ENCODE assay signal across 26 cellular contexts in genomic region chr5:72122619-72123018, GRCh38. TPM values are rescaled to one million over a fixed set of nuclear protein-coding genes. Genes with fewer than 3 reads are reported as not detected.
A peak's percentile ranks its signal among the peaks of the same experiment; 100 is the strongest.
DNase-seq lines count a peak whose midpoint lies in the region; ATAC-seq and TF ChIP-seq lines count a peak whose summit lies in the region.
"Had no signal": no experiment of that assay in that cellular context is flagged by ENCODE, and none has a peak within 500 bp of the region (broad histone marks: within the 10 kb centered on the region; RNA-seq: fewer than 3 reads in every experiment).

No MANE protein-coding gene starts in this region.

- H2BK120ac ChIP-seq in IMR-90 (ENCODE audit: low read depth, low read length) = no peak overlapping the region

- peaks cover 29% of the 10 kb centered on the region for H3K9me1 ChIP-seq in IMR-90 (ENCODE audit: insufficient read depth, low read length)

- H3K4me1 Mint-ChIP-seq in GM23338 (peaks cover 61% of the 10 kb centered on the region), T-helper 17 cell (no peaks in the 10 kb centered on the region)
- no peaks in the 10 kb centered on the region for H3K4me1 Mint-ChIP-seq in activated CD8-positive, alpha-beta T cell treated with anti-CD3 and anti-CD28 coated beads, Interleukin-2, amount 10 ng/mL, durations not matched to agents 7 days and 5 days (ENCODE audit: low read depth)
- H3K4me1 Mint-ChIP-seq: activated naive CD4-positive, alpha-beta T cell treated with anti-CD3 and anti-CD28 coated beads, Interleukin-2, amount 50 U/mL, for 24 hours; activated T-helper 17 cell treated with anti-CD3 and anti-CD28 coated beads, Interleukin-2, amount 50 U/mL, for 72 hours; immature natural killer cell; stimulated activated effector memory CD8-positive, alpha-beta T cell treated with anti-CD3 and anti-CD28 coated beads, Interleukin-12 subunit alpha, Interleukin-12 subunit beta, amount 100 ng/mL, for 72 hours; T-cell had no signal

- no peaks in the 10 kb centered on the region; the same call in 1 of the 2 replicates for H4K20me1 ChIP-seq in GM23338 (replicated peaks; ENCODE audit: insufficient read depth)
- peaks cover 50% of the 10 kb centered on the region for H4K20me1 ChIP-seq in IMR-90 (ENCODE audit: insufficient read depth, low read length)
- peaks cover 94% of the 10 kb centered on the region for H4K20me1 ChIP-seq in neural cell (ENCODE audit: insufficient read depth)

- CTCF ChIA-PET in IMR-90 (lab: Yijun Ruan, JAX) = no interaction called here
- CTCF ChIA-PET in activated CD8-positive, alpha-beta T cell treated with anti-CD3 and anti-CD28 coated beads, Interleukin-2, amount 10 ng/mL, durations not matched to agents 7 days and 5 days (lab: Charles Lee) = no interaction called here

- H3K36me3 Mint-ChIP-seq in GM23338 (ENCODE audit: low read depth) = peaks cover 44% of the 10 kb centered on the region
- no peaks in the 10 kb centered on the region for H3K36me3 Mint-ChIP-seq in T-helper 17 cell (ENCODE audit: low read depth)
- no peaks in the 10 kb centered on the region for H3K36me3 Mint-ChIP-seq in activated CD8-positive, alpha-beta T cell treated with anti-CD3 and anti-CD28 coated beads, Interleukin-2, amount 10 ng/mL, durations not matched to agents 7 days and 5 days (ENCODE audit: low read depth)
- H3K36me3 Mint-ChIP-seq: activated CD4-positive, alpha-beta memory T cell treated with anti-CD3 and anti-CD28 coated beads for 36 hours; activated naive CD4-positive, alpha-beta T cell treated with anti-CD3 and anti-CD28 coated beads, Interleukin-2, amount 50 U/mL, for 24 hours; immature natural killer cell; stimulated activated effector memory CD8-positive, alpha-beta T cell treated with anti-CD3 and anti-CD28 coated beads, Interleukin-12 subunit alpha, Interleukin-12 subunit beta, amount 100 ng/mL, for 72 hours; T-cell had no signal

- no peak overlapping the region for H3K4me3 ChIP-seq in GM23338
- no peak overlapping the region for H3K4me3 ChIP-seq in IMR-90 (ENCODE audit: insufficient read depth, low read depth, low read length)
- peak overlapping the region; percentile 55 for H3K4me3 ChIP-seq in neural cell (ENCODE audit: low read length)
- H3K4me3 ChIP-seq: BLaER1 treated with 17β-estradiol and CSF1 and Interleukin-3, amounts not matched to agents 10 nM and 100 nM; hepatocyte; right lobe of liver; SJCRH30; upper lobe of right lung had no signal

- peak; percentile 27 for DNase-seq in GM23338 (ENCODE audit: low spot score)
- DNase-seq in IMR-90 = no peak
- DNase-seq in NCI-H69 (lab: John Stamatoyannopoulos, UW) = peak; percentile 81
- DNase-seq in T-helper 17 cell = no peak
- DNase-seq in KG1 (lab: John Stamatoyannopoulos, UW) = no peak
- DNase-seq in activated CD8-positive, alpha-beta T cell treated with anti-CD3 and anti-CD28 coated beads, Interleukin-2, amount 10 ng/mL, durations not matched to agents 7 days and 5 days = no peak
- DNase-seq: activated CD4-positive, alpha-beta memory T cell treated with anti-CD3 and anti-CD28 coated beads for 36 hours; DND-41; immature natural killer cell; NCI-H2171; NCI-H526; right lobe of liver; SJCRH30; stimulated activated CD4-positive, alpha-beta T cell treated with anti-CD3 and anti-CD28 coated beads, Interleukin-4, amount 100 ng/mL, for 24 hours; T-cell; upper lobe of right lung had no signal

- no peak overlapping the region for H2AK9ac ChIP-seq in IMR-90 (replicated peaks; ENCODE audit: low read depth, low read length, poor library complexity)

- peak overlapping the region; percentile 66 for H3K23ac ChIP-seq in IMR-90 (ENCODE audit: low read depth, low read length)

- no peak overlapping the region for H3K56ac ChIP-seq in IMR-90 (ENCODE audit: extremely low read depth, insufficient read depth, low read length)

- intact Hi-C loops in IMR-90 (cut with micrococcal nuclease) = no loop called here

- H3K4me2 ChIP-seq in GM23338 (peak overlapping the region; percentile 41), IMR-90 (ENCODE audit: low read depth, low read length) (no peak overlapping the region), neural cell (ENCODE audit: low read length) (peak overlapping the region; percentile 64)
- H3K4me2 ChIP-seq: BLaER1 treated with 17β-estradiol and CSF1 and Interleukin-3, amounts not matched to agents 10 nM and 100 nM; hepatocyte had no signal

- BruUV-seq in IMR-90 (replicated peaks; lab: Mats Ljungman, UMichigan) = no TSS peak

- TF ChIP-seq EP300 in neural cell (conservative IDR thresholded peaks at IDR 0.05; ENCODE audit: poor library complexity, severe bottlenecking) = peak; percentile 87

- H3K79me2 ChIP-seq in GM23338 (replicated peaks; ENCODE audit: insufficient read depth) (peaks cover 76% of the 10 kb centered on the region), neural cell (replicated peaks; ENCODE audit: insufficient read depth, low read length) (peaks cover 97% of the 10 kb centered on the region)

- H3K27ac ChIP-seq in GM23338 (ENCODE audit: low read depth) = peak overlapping the region; percentile 64
- H3K27ac ChIP-seq in IMR-90 (ENCODE audit: insufficient read depth, low read length) = no peak overlapping the region
- H3K27ac ChIP-seq in neural cell (ENCODE audit: low read length) = peak overlapping the region; percentile 64
- H3K27ac ChIP-seq: BLaER1 treated with 17β-estradiol and CSF1 and Interleukin-3, amounts not matched to agents 10 nM and 100 nM; hepatocyte; HL-60; right lobe of liver; SJCRH30; upper lobe of right lung had no signal

- WGBS in IMR-90 (ENCODE audit: extremely low coverage in 2 of 2, insufficient read length in 1 of 2), 2 experiments = no CpG with 5 or more reads among the region's 3 CpGs

- H4K5ac ChIP-seq in IMR-90 (ENCODE audit: low read depth, low read length) = no peak overlapping the region

- dilution Hi-C loops in IMR-90 (cut with HindIII; ENCODE audit: low sequenced_read_pairs, unreplicated experiment) = no loop called here

- TF ChIP-seq CTCF in GM23338 (conservative IDR thresholded peaks at IDR 0.05; ENCODE audit: low read depth in 2 of 2) (no peak), IMR-90 (conservative IDR thresholded peaks at IDR 0.05; ENCODE audit: low read depth, low read length) (no peak), neural cell (IDR thresholded peaks at IDR 0.05; ENCODE audit: poor library complexity, severe bottlenecking) (no peak)

- no peak overlapping the region for H2BK20ac ChIP-seq in IMR-90 (ENCODE audit: low read depth, low read length)

- H3K9me2 ChIP-seq in GM23338 (ENCODE audit: insufficient read depth) = no peaks in the 10 kb centered on the region
- no peaks in the 10 kb centered on the region for H3K9me2 ChIP-seq in neural cell (ENCODE audit: insufficient read depth, low read length)

- in situ Hi-C loops in IMR-90 (cut with MboI; ENCODE audit: low sequenced_read_pairs) = no loop called here

- H3K27me3 Mint-ChIP-seq in GM23338 (ENCODE audit: insufficient read depth, low read depth, poor library complexity) (peaks cover 2% of the 10 kb centered on the region), T-helper 17 cell (peaks cover 82% of the 10 kb centered on the region)
- peaks cover 44% of the 10 kb centered on the region for H3K27me3 Mint-ChIP-seq in activated CD8-positive, alpha-beta T cell treated with anti-CD3 and anti-CD28 coated beads, Interleukin-2, amount 10 ng/mL, durations not matched to agents 7 days and 5 days (ENCODE audit: low read depth)

- H3K79me1 ChIP-seq in IMR-90 (ENCODE audit: low read depth in 1 of 2, low read length in 2 of 2) = peaks cover 51 to 76% of the 10 kb centered on the region in 2 experiments

- H3K9me3 ChIP-seq in IMR-90 (ENCODE audit: control insufficient read depth, insufficient read depth, low read length) = peaks cover 3% of the 10 kb centered on the region
- no peaks in the 10 kb centered on the region for H3K9me3 ChIP-seq in neural cell (ENCODE audit: low read length)
- peaks cover 4% of the 10 kb centered on the region for H3K9me3 ChIP-seq in T-helper 17 cell (ENCODE audit: control insufficient read depth, low read length, poor library complexity, severe bottlenecking)
- H3K9me3 ChIP-seq: BLaER1 treated with 17β-estradiol and CSF1 and Interleukin-3, amounts not matched to agents 10 nM and 100 nM; right lobe of liver; SJCRH30; upper lobe of right lung had no signal

- no peak overlapping the region for H3K18ac ChIP-seq in IMR-90 (ENCODE audit: low read depth, low read length)

- H3K9me3 Mint-ChIP-seq in GM23338 = no peaks in the 10 kb centered on the region
- no peaks in the 10 kb centered on the region for H3K9me3 Mint-ChIP-seq in activated CD8-positive, alpha-beta T cell treated with anti-CD3 and anti-CD28 coated beads, Interleukin-2, amount 10 ng/mL, durations not matched to agents 7 days and 5 days (ENCODE audit: insufficient read depth)
- H3K9me3 Mint-ChIP-seq: activated CD4-positive, alpha-beta memory T cell treated with anti-CD3 and anti-CD28 coated beads for 36 hours; activated naive CD4-positive, alpha-beta T cell treated with anti-CD3 and anti-CD28 coated beads, Interleukin-2, amount 50 U/mL, for 24 hours; activated T-helper 17 cell treated with anti-CD3 and anti-CD28 coated beads, Interleukin-2, amount 50 U/mL, for 72 hours; immature natural killer cell; stimulated activated effector memory CD8-positive, alpha-beta T cell treated with anti-CD3 and anti-CD28 coated beads, Interleukin-12 subunit alpha, Interleukin-12 subunit beta, amount 100 ng/mL, for 72 hours; T-cell had no signal

- H3K4me1 ChIP-seq in GM23338 (ENCODE audit: insufficient read depth) (peaks cover 61% of the 10 kb centered on the region), IMR-90 (ENCODE audit: control insufficient read depth, insufficient read depth, low read length) (peaks cover 24% of the 10 kb centered on the region)
- H3K4me1 ChIP-seq: right lobe of liver had no signal

- TF ChIP-seq POLR2A in IMR-90 (IDR thresholded peaks at IDR 0.05; ENCODE audit: low read depth, low read length) = no peak

- H3K4me3 Mint-ChIP-seq in GM23338 (no peak overlapping the region; the same call in 2 of the 3 replicates), T-helper 17 cell (no peak overlapping the region)
- H3K4me3 Mint-ChIP-seq in activated CD8-positive, alpha-beta T cell treated with anti-CD3 and anti-CD28 coated beads, Interleukin-2, amount 10 ng/mL, durations not matched to agents 7 days and 5 days = no peak overlapping the region
- H3K4me3 Mint-ChIP-seq: activated CD4-positive, alpha-beta memory T cell treated with anti-CD3 and anti-CD28 coated beads for 36 hours; activated naive CD4-positive, alpha-beta T cell treated with anti-CD3 and anti-CD28 coated beads, Interleukin-2, amount 50 U/mL, for 24 hours; activated T-helper 17 cell treated with anti-CD3 and anti-CD28 coated beads, Interleukin-2, amount 50 U/mL, for 72 hours; immature natural killer cell; stimulated activated effector memory CD8-positive, alpha-beta T cell treated with anti-CD3 and anti-CD28 coated beads, Interleukin-12 subunit alpha, Interleukin-12 subunit beta, amount 100 ng/mL, for 72 hours; T-cell had no signal

- no peak overlapping the region for H2BK15ac ChIP-seq in IMR-90 (ENCODE audit: low read depth, low read length)

- H3K9ac ChIP-seq in IMR-90 (ENCODE audit: low read depth, low read length) = no peak overlapping the region
- H3K9ac ChIP-seq in neural cell (ENCODE audit: low read length) = peak overlapping the region; percentile 38
- H3K9ac ChIP-seq: BLaER1 treated with 17β-estradiol and CSF1 and Interleukin-3, amounts not matched to agents 10 nM and 100 nM had no signal

- H2BK5ac ChIP-seq in IMR-90 (ENCODE audit: low read depth, low read length, poor library complexity, severe bottlenecking) = no peak overlapping the region

- no peak overlapping the region for H2AK5ac ChIP-seq in IMR-90 (ENCODE audit: low read depth, low read length)

- no peak for TF ChIP-seq RAD21 in IMR-90 (IDR thresholded peaks at IDR 0.05; ENCODE audit: low read length)
- TF ChIP-seq RAD21 in neural cell (conservative IDR thresholded peaks at IDR 0.05) = no peak

- POLR2A ChIA-PET in IMR-90 (lab: Charles Lee; ENCODE audit: unreplicated experiment) = no interaction called here
- POLR2A ChIA-PET in activated CD8-positive, alpha-beta T cell treated with anti-CD3 and anti-CD28 coated beads, Interleukin-2, amount 10 ng/mL, durations not matched to agents 7 days and 5 days (lab: Charles Lee) = no interaction called here

- no peak overlapping the region for H4K8ac ChIP-seq in IMR-90 (ENCODE audit: low read depth in 2 of 2, low read length in 2 of 2)

- ATAC-seq in GM23338 = peak; percentile 37
- ATAC-seq in IMR-90 (ENCODE audit: low read depth) = no peak
- no peak for ATAC-seq in T-helper 17 cell
- ATAC-seq in activated CD8-positive, alpha-beta T cell treated with anti-CD3 and anti-CD28 coated beads, Interleukin-2, amount 10 ng/mL, durations not matched to agents 7 days and 5 days = no peak
- ATAC-seq: activated CD4-positive, CD25-positive, alpha-beta regulatory T cell treated with anti-CD3 and anti-CD28 coated beads, Interleukin-2, amount 50 U/mL, for 24 hours; activated T-helper 17 cell treated with anti-CD3 and anti-CD28 coated beads, Interleukin-2, amount 50 U/mL, for 72 hours; HCT116; HepG2; right lobe of liver; stimulated activated effector memory CD8-positive, alpha-beta T cell treated with anti-CD3 and anti-CD28 coated beads, Interleukin-12 subunit alpha, Interleukin-12 subunit beta, amount 100 ng/mL, for 72 hours; T-cell; upper lobe of right lung had no signal

- no peak overlapping the region for H3K14ac ChIP-seq in IMR-90 (replicated peaks; ENCODE audit: low read depth, low read length)

- no peak overlapping the region for H2AFZ ChIP-seq in GM23338
- no peak overlapping the region for H2AFZ ChIP-seq in IMR-90 (replicated peaks; ENCODE audit: low read length, poor library complexity)
- H2AFZ ChIP-seq in neural cell (ENCODE audit: low read depth, low read length) = no peak overlapping the region
- H2AFZ ChIP-seq: hepatocyte had no signal

- H3K27me3 ChIP-seq in GM23338 (ENCODE audit: insufficient read depth) = no peaks in the 10 kb centered on the region
- no peaks in the 10 kb centered on the region for H3K27me3 ChIP-seq in IMR-90 (ENCODE audit: control insufficient read depth, insufficient read depth, low read length)
- H3K27me3 ChIP-seq in neural cell (ENCODE audit: insufficient read depth, low read depth, low read length) = no peaks in the 10 kb centered on the region
- H3K27me3 ChIP-seq: BLaER1 treated with 17β-estradiol and CSF1 and Interleukin-3, amounts not matched to agents 10 nM and 100 nM; hepatocyte; right lobe of liver; SJCRH30; upper lobe of right lung had no signal

- peak overlapping the region; percentile 82; the same call in 1 of the 2 replicates for H3K27ac Mint-ChIP-seq in GM23338
- H3K27ac Mint-ChIP-seq in T-helper 17 cell = no peak overlapping the region
- no peak overlapping the region for H3K27ac Mint-ChIP-seq in activated CD8-positive, alpha-beta T cell treated with anti-CD3 and anti-CD28 coated beads, Interleukin-2, amount 10 ng/mL, durations not matched to agents 7 days and 5 days
- H3K27ac Mint-ChIP-seq: activated CD4-positive, alpha-beta memory T cell treated with anti-CD3 and anti-CD28 coated beads for 36 hours; activated naive CD4-positive, alpha-beta T cell treated with anti-CD3 and anti-CD28 coated beads, Interleukin-2, amount 50 U/mL, for 24 hours; activated T-helper 17 cell treated with anti-CD3 and anti-CD28 coated beads, Interleukin-2, amount 50 U/mL, for 72 hours; immature natural killer cell; stimulated activated effector memory CD8-positive, alpha-beta T cell treated with anti-CD3 and anti-CD28 coated beads, Interleukin-12 subunit alpha, Interleukin-12 subunit beta, amount 100 ng/mL, for 72 hours; T-cell had no signal

- H3F3A ChIP-seq in GM23338 (replicated peaks; ENCODE audit: low read depth) (no peaks in the 10 kb centered on the region), neural cell (ENCODE audit: insufficient read depth, low read length, poor library complexity, severe bottlenecking) (peaks cover 11% of the 10 kb centered on the region)

- no peak overlapping the region for H3K4ac ChIP-seq in IMR-90 (ENCODE audit: low read depth, low read length)

- H3K36me3 ChIP-seq in GM23338 (ENCODE audit: insufficient read depth) = no peaks in the 10 kb centered on the region; the same call in 1 of the 2 replicates
- peaks cover 18% of the 10 kb centered on the region for H3K36me3 ChIP-seq in IMR-90 (ENCODE audit: control insufficient read depth, insufficient read depth, low read length)
- H3K36me3 ChIP-seq in neural cell (ENCODE audit: insufficient read depth, low read length) = peaks cover 43% of the 10 kb centered on the region
- H3K36me3 ChIP-seq: right lobe of liver, SJCRH30, upper lobe of right lung had no signal

- no peak overlapping the region for H4K91ac ChIP-seq in IMR-90 (ENCODE audit: insufficient read depth, low read depth, low read length)

RNA-seq across cellular contexts. Expression of gene MAP1B, which starts 15.3 kb away (rescaled TPM):
- 111 and 263 TPM in 2 replicates for total RNA-seq in GM23338 (2014; rRNA removed; shearing (Covaris generic))
- polyA plus RNA-seq in GM23338 (2016; fragmentation: Nextera tagmentation; extraction: Ambion mirVana) (114 and 148 TPM in 2 replicates), IMR-90 (2012; rRNA removed) (38.8 and 41.1 TPM in 2 replicates), neural cell (234 and 235 TPM in 2 replicates)
- total RNA-seq in IMR-90 (2012; rRNA removed) (183 and 212 TPM in 2 replicates), T-helper 17 cell (1 to 10 TPM in 1 of 2 donors, under 1 TPM in 1; 0.05 to 1.4 TPM)
- 19.2 and 29.1 TPM in 2 replicates for polyA plus RNA-seq in IMR-90 (2012; cell fraction: cytosol; rRNA removed)
- 33.2 and 44.8 TPM in 2 replicates for polyA plus RNA-seq in IMR-90 (2012; cell fraction: nucleus; rRNA removed; ENCODE audit: low replicate concordance)
- polyA minus RNA-seq in neural cell = 1,949 and 2,637 TPM in 2 replicates
- under 1 TPM in 1 of 2 experiments, not detected in 1; 0.03 TPM for total RNA-seq in activated CD8-positive, alpha-beta T cell treated with anti-CD3 and anti-CD28 coated beads, Interleukin-2, amount 10 ng/mL, durations not matched to agents 7 days and 5 days

Comparison
In these comparisons a context has a peak if more than half of its experiments do, and no peak if none do; other contexts are left out.
1. DNase-seq: peak in GM23338 (single experiment) and NCI-H69 (single experiment); none in IMR-90 (single experiment), T-helper 17 cell (0 of 3), KG1 (single experiment) and activated CD8-positive, alpha-beta T cell treated with anti-CD3 and anti-CD28 coated beads, Interleukin-2, amount 10 ng/mL, durations not matched to agents 7 days and 5 days (single experiment).
2. RNA of gene MAP1B, which starts 15.3 kb away (total RNA-seq): 111 to 263 TPM in GM23338 and 183 to 212 TPM in IMR-90; 0.05 to 1.4 TPM in T-helper 17 cell and 0.03 TPM in activated CD8-positive, alpha-beta T cell treated with anti-CD3 and anti-CD28 coated beads, Interleukin-2, amount 10 ng/mL, durations not matched to agents 7 days and 5 days; every median in the first group is over 10 times any median in the second.